Comparison of ENCODE assay signal across 16 cellular contexts in genomic region chr12:124278389-124279101, GRCh38. TPM values are rescaled to one million over a fixed set of nuclear protein-coding genes. Genes with fewer than 3 reads are reported as not detected.
A peak's percentile ranks its signal among the peaks of the same experiment; 100 is the strongest.
DNase-seq lines count a peak whose midpoint lies in the region; ATAC-seq and TF ChIP-seq lines count a peak whose summit lies in the region.
"Had no signal": no experiment of that assay in that cellular context is flagged by ENCODE, and none has a peak within 500 bp of the region (broad histone marks: within the 10 kb centered on the region; RNA-seq: fewer than 3 reads in every experiment).

No MANE protein-coding gene starts in this region.

- peaks cover 46% of the 10 kb centered on the region for H3K4me1 Mint-ChIP-seq in neural crest cell
- peaks cover 16% of the 10 kb centered on the region for H3K4me1 Mint-ChIP-seq in endothelial cell (ENCODE audit: unreplicated experiment)
- peaks cover 23% of the 10 kb centered on the region for H3K4me1 Mint-ChIP-seq in chondrocyte (ENCODE audit: low read depth)

- H3K4me3 Mint-ChIP-seq in neural crest cell: peak overlapping the region; percentile 66
- no peak overlapping the region for H3K4me3 Mint-ChIP-seq in endothelial cell (ENCODE audit: unreplicated experiment)
- no peak overlapping the region for H3K4me3 Mint-ChIP-seq in chondrocyte (ENCODE audit: unreplicated experiment)
- H3K4me3 Mint-ChIP-seq: activated CD8-positive, alpha-beta memory T cell treated with anti-CD3 and anti-CD28 coated beads, Interleukin-2, amount 10 ng/mL, durations not matched to agents 7 days and 5 days; activated naive CD8-positive, alpha-beta T cell had no signal

- WGBS in body of pancreas, 2 donors: 39 to 64% methylated on average over 11 to 20 of the region's 20 CpGs

- H3K4me1 ChIP-seq in BLaER1: peaks cover 70% of the 10 kb centered on the region
- no peaks in the 10 kb centered on the region for H3K4me1 ChIP-seq in colonic mucosa
- no peaks in the 10 kb centered on the region for H3K4me1 ChIP-seq in body of pancreas
- H3K4me1 ChIP-seq: lower lobe of right lung had no signal

- no peaks in the 10 kb centered on the region for H3K9me3 ChIP-seq in BLaER1
- no peaks in the 10 kb centered on the region for H3K9me3 ChIP-seq in colonic mucosa
- no peaks in the 10 kb centered on the region for H3K9me3 ChIP-seq in body of pancreas
- H3K9me3 ChIP-seq: lower lobe of right lung, thoracic aorta had no signal

- TF ChIP-seq POLR2A in body of pancreas (IDR thresholded peaks at IDR 0.05): no peak

- H4K20me1 ChIP-seq in BLaER1: no peaks in the 10 kb centered on the region

- peaks cover 3% of the 10 kb centered on the region for H3K9me3 Mint-ChIP-seq in neural crest cell
- no peaks in the 10 kb centered on the region for H3K9me3 Mint-ChIP-seq in endothelial cell (ENCODE audit: unreplicated experiment)
- peaks cover 4% of the 10 kb centered on the region for H3K9me3 Mint-ChIP-seq in chondrocyte (ENCODE audit: low read depth)

- H3K4me2 ChIP-seq in BLaER1: peak overlapping the region; percentile 90

- DNase-seq in NCI-H526 treated with DMSO at 0.1 percent for 48 hours (lab: John Stamatoyannopoulos, UW): peak; percentile 24
- peak; percentile 43 for DNase-seq in colonic mucosa
- DNase-seq in neural crest cell (ENCODE audit: low read depth, low spot score): peak; percentile 56
- no peak for DNase-seq in HK-2 (ENCODE audit: unreplicated experiment)
- DNase-seq in endothelial cell (ENCODE audit: low spot score): no peak
- no peak for DNase-seq in chondrocyte (ENCODE audit: low spot score)
- no peak for DNase-seq in body of pancreas
- DNase-seq: activated CD8-positive, alpha-beta memory T cell treated with anti-CD3 and anti-CD28 coated beads, Interleukin-2, amount 10 ng/mL, durations not matched to agents 7 days and 5 days; lower lobe of right lung; NCI-H1048; SIG-M5; stimulated activated CD4-positive, alpha-beta T cell treated with anti-CD3 and anti-CD28 coated beads, Interleukin-12 subunit alpha, Interleukin-12 subunit beta, amount 100 ng/mL, for 4 hours had no signal

- H3K36me3 Mint-ChIP-seq in neural crest cell (ENCODE audit: low read depth): no peaks in the 10 kb centered on the region
- no peaks in the 10 kb centered on the region for H3K36me3 Mint-ChIP-seq in endothelial cell (ENCODE audit: low read depth, unreplicated experiment)
- H3K36me3 Mint-ChIP-seq in chondrocyte (ENCODE audit: low read depth): peaks cover 3% of the 10 kb centered on the region
- H3K36me3 Mint-ChIP-seq: activated CD8-positive, alpha-beta memory T cell treated with anti-CD3 and anti-CD28 coated beads, Interleukin-2, amount 10 ng/mL, durations not matched to agents 7 days and 5 days; activated naive CD8-positive, alpha-beta T cell had no signal

- H3K27ac ChIP-seq in BLaER1 (peak overlapping the region; percentile 68), colonic mucosa (no peak overlapping the region), body of pancreas (no peak overlapping the region)
- H3K27ac ChIP-seq: lower lobe of right lung, thoracic aorta had no signal

- H3K27ac Mint-ChIP-seq in neural crest cell (ENCODE audit: unreplicated experiment): peak overlapping the region; percentile 85
- no peak overlapping the region for H3K27ac Mint-ChIP-seq in endothelial cell (ENCODE audit: unreplicated experiment)
- no peak overlapping the region for H3K27ac Mint-ChIP-seq in chondrocyte (ENCODE audit: unreplicated experiment)
- H3K27ac Mint-ChIP-seq: activated CD8-positive, alpha-beta memory T cell treated with anti-CD3 and anti-CD28 coated beads, Interleukin-2, amount 10 ng/mL, durations not matched to agents 7 days and 5 days; activated naive CD8-positive, alpha-beta T cell had no signal

- peak overlapping the region; percentile 29; the same call in 1 of the 2 replicates for H3K9ac ChIP-seq in BLaER1
- no peak overlapping the region for H3K9ac ChIP-seq in colonic mucosa (ENCODE audit: low read depth in 2 of 2, low read length in 2 of 2)

- H3K36me3 ChIP-seq in BLaER1 (no peaks in the 10 kb centered on the region), colonic mucosa (no peaks in the 10 kb centered on the region), body of pancreas (replicated peaks in 1 of 2; ENCODE audit: insufficient read depth in 1 of 2, low read depth in 2 of 2) (no peaks in the 10 kb centered on the region)
- H3K36me3 ChIP-seq: lower lobe of right lung, thoracic aorta had no signal

- H3K27me3 ChIP-seq in BLaER1 (no peaks in the 10 kb centered on the region), colonic mucosa (no peaks in the 10 kb centered on the region), body of pancreas (no peaks in the 10 kb centered on the region)

- ATAC-seq in body of pancreas: no peak
- ATAC-seq: activated CD8-positive, alpha-beta memory T cell treated with anti-CD3 and anti-CD28 coated beads, Interleukin-2, amount 10 ng/mL, durations not matched to agents 7 days and 5 days had no signal

- H3K4me3 ChIP-seq in BLaER1 (no peak overlapping the region), colonic mucosa (no peak overlapping the region), body of pancreas (no peak overlapping the region)
- H3K4me3 ChIP-seq: lower lobe of right lung, thoracic aorta had no signal

- peaks cover 36% of the 10 kb centered on the region for H3K27me3 Mint-ChIP-seq in neural crest cell (ENCODE audit: low read depth)
- peaks cover 16% of the 10 kb centered on the region for H3K27me3 Mint-ChIP-seq in endothelial cell (ENCODE audit: unreplicated experiment)
- H3K27me3 Mint-ChIP-seq in chondrocyte (ENCODE audit: low read depth): peaks cover 30% of the 10 kb centered on the region

- intact Hi-C loops in colonic mucosa (cut with DNase I) (no loop called here), body of pancreas (cut with DNase I) (no loop called here)

- TF ChIP-seq CTCF in colonic mucosa (IDR thresholded peaks at IDR 0.05) (no peak), neural crest cell (conservative IDR thresholded peaks at IDR 0.05) (no peak), endothelial cell (IDR thresholded peaks at IDR 0.05; ENCODE audit: unreplicated experiment) (no peak), chondrocyte (IDR thresholded peaks at IDR 0.05) (no peak), body of pancreas (IDR thresholded peaks at IDR 0.05) (no peak)

RNA-seq across cellular contexts. Expression of gene RFLNA, which starts 16.3 kb away (rescaled TPM):
- total RNA-seq in colonic mucosa (10 to 100 TPM; 22.4 to 44.8 TPM), neural crest cell (2.1 and 2.8 TPM in 2 replicates), endothelial cell (ENCODE audit: unreplicated experiment) (13.3 TPM), chondrocyte (1.0 to 4.7 TPM (median 1.3 TPM) in 3 replicates), body of pancreas (under 1 TPM in 1 of 2 donors, not detected in 1; 0.26 TPM)
- total RNA-seq: activated CD8-positive, alpha-beta memory T cell treated with anti-CD3 and anti-CD28 coated beads, Interleukin-2, amount 10 ng/mL, durations not matched to agents 7 days and 5 days; HT1080 had no signal

Comparison
In these comparisons a context has a peak if more than half of its experiments do, and no peak if none do; other contexts are left out.
1. DNase-seq: peak in NCI-H526 treated with DMSO at 0.1 percent for 48 hours (single experiment), colonic mucosa (single experiment) and neural crest cell (single experiment); none in HK-2 (single experiment), endothelial cell (single experiment), chondrocyte (single experiment) and body of pancreas (0 of 4).